22 cellular contexts compared by ENCODE assay signal in genomic region chr17:79047291-79047920, GRCh38. TPM values are rescaled to one million over a fixed set of nuclear protein-coding genes. Genes with fewer than 3 reads are reported as not detected.
DNase-seq lines count a peak whose midpoint lies in the region; ATAC-seq and TF ChIP-seq lines count a peak whose summit lies in the region.
"Had no signal": no experiment of that assay in that cellular context is flagged by ENCODE, and none has a peak within 500 bp of the region (broad histone marks: within the 10 kb centered on the region; RNA-seq: fewer than 3 reads in every experiment).

No MANE protein-coding gene starts in this region.

- no peak for TF ChIP-seq CTCF in PC-3 (conservative IDR thresholded peaks at IDR 0.05; ENCODE audit: low read depth, low read length)
- no peak for TF ChIP-seq CTCF in glutamatergic neuron (IDR thresholded peaks at IDR 0.05; ENCODE audit: partially characterized antibody, unreplicated experiment)
- TF ChIP-seq CTCF in upper lobe of right lung (IDR thresholded peaks at IDR 0.05): no peak

- BruUV-seq in PC-3 (replicated peaks; lab: Mats Ljungman, UMichigan): TSS peak; percentile 28

- H3K4me1 Mint-ChIP-seq in glutamatergic neuron (ENCODE audit: low read depth, unreplicated experiment): peaks cover 24% of the 10 kb centered on the region
- H3K4me1 Mint-ChIP-seq: activated B cell treated with CpG ODN at 0.5 μM for 24 hours had no signal

- H3K36me3 ChIP-seq in PC-3 (ENCODE audit: low read depth, low read length) (no peaks in the 10 kb centered on the region), neuronal stem cell (replicated peaks in 1 of 2; ENCODE audit: control insufficient read depth in 2 of 2, insufficient read depth in 2 of 2, low read length in 2 of 2) (peaks cover 0 to 3% of the 10 kb centered on the region in 2 donors), upper lobe of right lung (peaks cover 4% of the 10 kb centered on the region)
- no peaks in the 10 kb centered on the region for H3K36me3 ChIP-seq in effector memory CD4-positive, alpha-beta T cell (ENCODE audit: control insufficient read depth, insufficient read depth, low read length)
- H3K36me3 ChIP-seq: colonic mucosa, neural progenitor cell had no signal

- peaks cover 13% of the 10 kb centered on the region for H3K27me3 Mint-ChIP-seq in glutamatergic neuron (ENCODE audit: unreplicated experiment)
- H3K27me3 Mint-ChIP-seq: CD4-positive, CD25-positive, alpha-beta regulatory T cell had no signal

- H2BK15ac ChIP-seq in neuronal stem cell (ENCODE audit: low read length): peak overlapping the region; percentile 61

- H3K4me2 ChIP-seq in PC-3 (ENCODE audit: low read length): no peak overlapping the region
- H3K4me2 ChIP-seq in neuronal stem cell (ENCODE audit: insufficient read depth, low read length, poor library complexity, severe bottlenecking): no peak overlapping the region

- peak overlapping the region; percentile 44 for H3K18ac ChIP-seq in neuronal stem cell (ENCODE audit: low read length)

- H4K8ac ChIP-seq in neuronal stem cell (ENCODE audit: low read depth, low read length): no peak overlapping the region

- H2BK5ac ChIP-seq in neuronal stem cell (ENCODE audit: low read length): peak overlapping the region; percentile 5

- no peak for DNase-seq in PC-3
- DNase-seq in glutamatergic neuron: no peak
- DNase-seq in neuronal stem cell (ENCODE audit: low spot score): no peak
- DNase-seq in upper lobe of right lung: peak; percentile 50
- DNase-seq in D341Med (ENCODE audit: low spot score): no peak
- no peak for DNase-seq in HUDEP-2 (lab: John Stamatoyannopoulos, UW; ENCODE audit: unreplicated experiment in 76 of 76)
- no peak for DNase-seq in effector memory CD4-positive, alpha-beta T cell
- DNase-seq: activated B cell treated with CpG ODN at 0.5 μM for 24 hours; activated CD4-positive, alpha-beta T cell treated with anti-CD3 and anti-CD28 coated beads, Interleukin-2, amount 50 U/mL, for 48 hours; activated CD8-positive, alpha-beta memory T cell treated with anti-CD3 and anti-CD28 coated beads, Interleukin-2, amount 50 U/mL, for 48 hours; activated gamma-delta T cell; CD4-positive, CD25-positive, alpha-beta regulatory T cell; colonic mucosa; DMS153; immature natural killer cell; Karpas-422; MV-4-11; NCI-H748 treated with DMSO at 0.1 percent for 48 hours; stimulated activated naive CD4-positive, alpha-beta T cell treated with Interleukin-2 at 50 U/mL for 16 hours; T1000 had no signal

- H3K27me3 ChIP-seq in PC-3 (ENCODE audit: low read length): no peaks in the 10 kb centered on the region
- peaks cover 0 to 25% (median 2%) of the 10 kb centered on the region in 3 experiments for H3K27me3 ChIP-seq in neuronal stem cell (ENCODE audit: control insufficient read depth in 3 of 3, insufficient read depth in 3 of 3, low read depth in 1 of 3, low read length in 3 of 3)
- no peaks in the 10 kb centered on the region for H3K27me3 ChIP-seq in upper lobe of right lung
- H3K27me3 ChIP-seq in effector memory CD4-positive, alpha-beta T cell (replicated peaks; ENCODE audit: control insufficient read depth, insufficient read depth, low read length, poor library complexity, severe bottlenecking): no peaks in the 10 kb centered on the region
- H3K27me3 ChIP-seq: colonic mucosa had no signal

- no CpG with 5 or more reads among the region's 30 CpGs for WGBS in neuronal stem cell (ENCODE audit: extremely low coverage in 2 of 2, insufficient read length in 2 of 2, insufficient replicate concordance in 1 of 2), 2 donors

- no peaks in the 10 kb centered on the region for H4K20me1 ChIP-seq in PC-3 (ENCODE audit: low read length)

- H3K9me3 ChIP-seq in PC-3 (ENCODE audit: low read length) (no peaks in the 10 kb centered on the region), neuronal stem cell (replicated peaks in 1 of 2; ENCODE audit: control insufficient read depth in 2 of 2, insufficient read depth in 1 of 2, low read depth in 1 of 2, low read length in 2 of 2) (peaks cover 3 to 13% of the 10 kb centered on the region in 2 donors), upper lobe of right lung (no peaks in the 10 kb centered on the region)
- no peaks in the 10 kb centered on the region for H3K9me3 ChIP-seq in effector memory CD4-positive, alpha-beta T cell (ENCODE audit: control insufficient read depth, low read length)
- H3K9me3 ChIP-seq: colonic mucosa had no signal

- no peak overlapping the region for H2BK120ac ChIP-seq in neuronal stem cell (ENCODE audit: low read depth, low read length)

- ATAC-seq in PC-3 (no peak), upper lobe of right lung (no peak)

- peak overlapping the region; percentile 44 for H3K23ac ChIP-seq in neuronal stem cell (ENCODE audit: low read depth, low read length, poor library complexity)

- H3K9me3 Mint-ChIP-seq in glutamatergic neuron (ENCODE audit: unreplicated experiment): peaks cover 22% of the 10 kb centered on the region
- H3K9me3 Mint-ChIP-seq: activated B cell treated with CpG ODN at 0.5 μM for 24 hours, immature natural killer cell had no signal

- H3K79me1 ChIP-seq in neuronal stem cell (ENCODE audit: low read depth, low read length): peaks cover 2% of the 10 kb centered on the region

- H3K4me1 ChIP-seq in PC-3 (ENCODE audit: insufficient read depth, low read length) (no peaks in the 10 kb centered on the region), neuronal stem cell (ENCODE audit: control insufficient read depth in 2 of 2, insufficient read depth in 1 of 2, low read depth in 1 of 2, low read length in 2 of 2) (peaks cover 0 to 17% of the 10 kb centered on the region in 2 donors), upper lobe of right lung (no peaks in the 10 kb centered on the region)
- no peaks in the 10 kb centered on the region for H3K4me1 ChIP-seq in effector memory CD4-positive, alpha-beta T cell (ENCODE audit: control insufficient read depth, insufficient read depth, low read length, poor library complexity, severe bottlenecking)
- H3K4me1 ChIP-seq: colonic mucosa had no signal

- H3K14ac ChIP-seq in neuronal stem cell (ENCODE audit: low read length): peak overlapping the region; percentile 49

- H4K91ac ChIP-seq in neuronal stem cell (ENCODE audit: low read depth, low read length, poor library complexity): no peak overlapping the region

- H3K4me3 Mint-ChIP-seq in glutamatergic neuron (ENCODE audit: unreplicated experiment): peak overlapping the region; percentile 69
- H3K4me3 Mint-ChIP-seq: activated B cell treated with CpG ODN at 0.5 μM for 24 hours; CD4-positive, CD25-positive, alpha-beta regulatory T cell; immature natural killer cell; neural progenitor cell had no signal

- H3K4ac ChIP-seq in neuronal stem cell (ENCODE audit: low read length): no peak overlapping the region

- no peaks in the 10 kb centered on the region for H3K79me2 ChIP-seq in PC-3 (ENCODE audit: low read length)

- H3F3A ChIP-seq in PC-3 (ENCODE audit: low read length, unreplicated experiment): no peaks in the 10 kb centered on the region

- no peak overlapping the region for H3K27ac ChIP-seq in PC-3 (ENCODE audit: low read length)
- no peak overlapping the region for H3K27ac ChIP-seq in neuronal stem cell (replicated peaks; ENCODE audit: low read length)
- no peak overlapping the region for H3K27ac ChIP-seq in upper lobe of right lung
- H3K27ac ChIP-seq in effector memory CD4-positive, alpha-beta T cell (ENCODE audit: insufficient read depth, low read length, poor library complexity, severe bottlenecking): no peak overlapping the region
- H3K27ac ChIP-seq: colonic mucosa, neural progenitor cell had no signal

- peak overlapping the region; percentile 85 for H2AK5ac ChIP-seq in neuronal stem cell (ENCODE audit: low read depth, low read length)

- peak overlapping the region; percentile 92 for H2BK12ac ChIP-seq in neuronal stem cell (ENCODE audit: low read length)

- H3K27ac Mint-ChIP-seq in glutamatergic neuron (ENCODE audit: unreplicated experiment): peak overlapping the region; percentile 62
- H3K27ac Mint-ChIP-seq: activated B cell treated with CpG ODN at 0.5 μM for 24 hours; CD4-positive, CD25-positive, alpha-beta regulatory T cell; immature natural killer cell; neural progenitor cell; progenitor cell of endocrine pancreas had no signal

- CTCF ChIA-PET in PC-3 (lab: Charles Lee): no interaction called here

- H3K9me2 ChIP-seq in PC-3 (replicated peaks; ENCODE audit: low read length): no peaks in the 10 kb centered on the region

- intact Hi-C loops in PC-3 (cut with micrococcal nuclease): no loop called here
- intact Hi-C loops in upper lobe of right lung (cut with DNase I): loop anchor here (5.0 kb wide), 1 partner anchor 35 kb away; no protein-coding TSS in a partner anchor

- H3K36me3 Mint-ChIP-seq in glutamatergic neuron (ENCODE audit: unreplicated experiment): peaks cover 10% of the 10 kb centered on the region
- H3K36me3 Mint-ChIP-seq: CD4-positive, CD25-positive, alpha-beta regulatory T cell; immature natural killer cell; neural progenitor cell had no signal

- no peak overlapping the region for H3K9ac ChIP-seq in PC-3 (ENCODE audit: low read length)
- H3K9ac ChIP-seq in neuronal stem cell (ENCODE audit: low read depth, low read length, poor library complexity): no peak overlapping the region
- H3K9ac ChIP-seq: neural progenitor cell had no signal

- no peak overlapping the region for H3K4me3 ChIP-seq in PC-3 (ENCODE audit: low read length)
- H3K4me3 ChIP-seq in neuronal stem cell (ENCODE audit: low read length in 2 of 2): no peak overlapping the region
- no peak overlapping the region for H3K4me3 ChIP-seq in upper lobe of right lung
- no peak overlapping the region for H3K4me3 ChIP-seq in effector memory CD4-positive, alpha-beta T cell (ENCODE audit: insufficient read depth, low read depth, low read length, poor library complexity, severe bottlenecking)
- H3K4me3 ChIP-seq: colonic mucosa, neural progenitor cell had no signal

- POLR2A ChIA-PET in PC-3 (lab: Charles Lee; ENCODE audit: unreplicated experiment): no interaction called here

- no peak overlapping the region for H2AFZ ChIP-seq in PC-3 (ENCODE audit: low read length)
- no peak overlapping the region for H2AFZ ChIP-seq in neuronal stem cell (ENCODE audit: low read length)
- H2AFZ ChIP-seq: neural progenitor cell had no signal

RNA-seq across cellular contexts. Expression of gene C1QTNF1, which starts 23.4 kb away (rescaled TPM):
- total RNA-seq in PC-3 (2014; rRNA removed) (18.6 and 21.0 TPM in 2 replicates), glutamatergic neuron (ENCODE audit: unreplicated experiment) (0.15 TPM), upper lobe of right lung (28.3 TPM)
- 1.3 TPM for polyA plus RNA-seq in neuronal stem cell (2013, experiment 1 of 2)
- polyA plus RNA-seq in neuronal stem cell (2013, experiment 2 of 2): 1.6 TPM
- total RNA-seq: activated B cell treated with CpG ODN at 0.5 μM for 24 hours; CD4-positive, CD25-positive, alpha-beta regulatory T cell had no signal
- polyA plus RNA-seq: CD4-positive, CD25-positive, alpha-beta regulatory T cell; immature natural killer cell had no signal

RNA-seq across cellular contexts. Expression of gene ENGASE, which starts 27.2 kb away (rescaled TPM):
- total RNA-seq in PC-3 (2014; rRNA removed) (34.5 and 58.1 TPM in 2 replicates), glutamatergic neuron (ENCODE audit: unreplicated experiment) (51.5 TPM), upper lobe of right lung (58.2 TPM)
- 17.4 TPM for polyA plus RNA-seq in neuronal stem cell (2013, experiment 1 of 2)
- polyA plus RNA-seq in neuronal stem cell (2013, experiment 2 of 2): 18.1 TPM

RNA-seq across cellular contexts. Expression of gene CANT1, which starts 37.8 kb away (rescaled TPM):
- total RNA-seq in PC-3 (2014; rRNA removed) (191 and 220 TPM in 2 replicates), glutamatergic neuron (ENCODE audit: unreplicated experiment) (33.3 TPM), upper lobe of right lung (59.6 TPM)
- polyA plus RNA-seq in neuronal stem cell (2013, experiment 1 of 2): 30.7 TPM
- 30.5 TPM for polyA plus RNA-seq in neuronal stem cell (2013, experiment 2 of 2)

Comparison
In these comparisons a context has a peak if more than half of its experiments do, and no peak if none do; other contexts are left out.
1. RNA of gene C1QTNF1, which starts 23.4 kb away (total RNA-seq): 28.3 TPM in upper lobe of right lung (single experiment) and 18.6 to 21.0 TPM in PC-3; 0.15 TPM in glutamatergic neuron (single experiment); every median in the first group is over 10 times any median in the second.